Comparison of ENCODE assay signal across 16 cellular contexts in genomic region chr14:106826833-106827369, GRCh38.
"Had no signal": no experiment of that assay in that cellular context is flagged by ENCODE, and none has a peak within 500 bp of the region (broad histone marks: within the 10 kb centered on the region; RNA-seq: fewer than 3 reads in every experiment).

No MANE protein-coding gene starts in this region.

- DNase-seq: dermis blood vessel endothelial cell; head of caudate nucleus; kidney; left colon; left ventricle myocardium superior; naive thymus-derived CD4-positive, alpha-beta T cell; nephron progenitor cell; psoas muscle; retina; right lobe of liver; stimulated activated CD4-positive, alpha-beta T cell treated with anti-CD3 and anti-CD28 coated beads, Interleukin-4, amount 100 ng/mL, for 24 hours; tibial artery; upper lobe of left lung; uterus had no signal

- ATAC-seq: foreskin keratinocyte; left colon; left ventricle myocardium superior; naive thymus-derived CD4-positive, alpha-beta T cell; psoas muscle; right lobe of liver; stimulated activated memory B cell treated with anti-CD40 and anti-IgM and Interleukin-4, amounts not matched to agents 10 μg/mL and 1 μg/mL and 100 μg/mL, for 72 hours had no signal
